Comparison of ENCODE assay signal across 9 cellular contexts in genomic region chr22:46661221-46661851, GRCh38. TPM values are rescaled to one million over a fixed set of nuclear protein-coding genes. Genes with fewer than 3 reads are reported as not detected.
DNase-seq lines count a peak whose midpoint lies in the region; ATAC-seq, FAIRE-seq and TF ChIP-seq lines count a peak whose summit lies in the region.
"Had no signal": no experiment of that assay in that cellular context is flagged by ENCODE, and none has a peak within 500 bp of the region (broad histone marks: within the 10 kb centered on the region; RNA-seq: fewer than 3 reads in every experiment).

No MANE protein-coding gene starts in this region.

- no peaks in the 10 kb centered on the region for H3K36me3 Mint-ChIP-seq in nephron (ENCODE audit: low read depth)

- H3K27me3 Mint-ChIP-seq in nephron (ENCODE audit: low read depth) = peaks cover 5% of the 10 kb centered on the region

- no peaks in the 10 kb centered on the region for H3K9me3 Mint-ChIP-seq in nephron

- H3K4me3 ChIP-seq in brain microvascular endothelial cell (ENCODE audit: low read depth, low read length) (no peak overlapping the region), ascending aorta (no peak overlapping the region), vagina (no peak overlapping the region)

- H3K9me3 ChIP-seq in ascending aorta (no peaks in the 10 kb centered on the region), vagina (no peaks in the 10 kb centered on the region)

- H3K4me1 ChIP-seq in ascending aorta (no peaks in the 10 kb centered on the region), vagina (no peaks in the 10 kb centered on the region)

- intact Hi-C loops in ascending aorta (cut with DNase I) (no loop called here), vagina (cut with DNase I) (no loop called here)

- H3K4me3 Mint-ChIP-seq in nephron = no peak overlapping the region

- DNase-seq in H4 (ENCODE audit: low spot score) (peak; percentile 43), RCC 7860 (ENCODE audit: low spot score) (peak; percentile 7), brain microvascular endothelial cell (peak; percentile 66), ascending aorta (ENCODE audit: low spot score in 2 of 2) (no peak), vagina (ENCODE audit: extremely low spot score in 2 of 2) (no peak)

- in situ Hi-C loops in brain microvascular endothelial cell (cut with HindIII; ENCODE audit: low pct_ligation_motif_present, low sequenced_read_pairs) = no loop called here

- TF ChIP-seq CTCF in brain microvascular endothelial cell (IDR thresholded peaks at IDR 0.05; ENCODE audit: low read depth, low read length, missing control alignments) (no peak), nephron (IDR thresholded peaks at IDR 0.05; ENCODE audit: unreplicated experiment in 3 of 3) (no peak), ascending aorta (IDR thresholded peaks at IDR 0.05) (no peak), vagina (IDR thresholded peaks at IDR 0.05) (no peak)

- peaks cover 12% of the 10 kb centered on the region for H3K4me1 Mint-ChIP-seq in nephron

- no peak for FAIRE-seq in RCC 7860 (lab: Jason Lieb, UNC)
- FAIRE-seq: frontal cortex had no signal

- H3K27me3 ChIP-seq in brain microvascular endothelial cell (replicated peaks) (no peaks in the 10 kb centered on the region), ascending aorta (no peaks in the 10 kb centered on the region), vagina (no peaks in the 10 kb centered on the region)

- H3K36me3 ChIP-seq in brain microvascular endothelial cell (replicated peaks) (no peaks in the 10 kb centered on the region), ascending aorta (peaks cover 8 to 12% of the 10 kb centered on the region in 2 donors), vagina (peaks cover 0 to 21% of the 10 kb centered on the region in 2 donors)

- peak overlapping the region in 2 of 3 experiments; percentile 19 to 21 for H3K27ac Mint-ChIP-seq in nephron

- no peak for ATAC-seq in GM19023 (IDR thresholded peaks at IDR 0.05; ENCODE audit: unreplicated experiment)
- no peak for ATAC-seq in HG03432 (IDR thresholded peaks at IDR 0.05; ENCODE audit: unreplicated experiment)

- no peak overlapping the region for H3K27ac ChIP-seq in brain microvascular endothelial cell
- no peak overlapping the region for H3K27ac ChIP-seq in ascending aorta
- H3K27ac ChIP-seq in vagina = no peak overlapping the region

- TF ChIP-seq POLR2A in vagina (IDR thresholded peaks at IDR 0.05) = no peak

RNA-seq across cellular contexts. Expression of gene GRAMD4, which starts 41.1 kb away (rescaled TPM):
- 3.2 and 25.4 TPM in 2 replicates for total RNA-seq in H4 (2014; rRNA removed; shearing (Covaris generic))
- total RNA-seq in ascending aorta (20.2 TPM), vagina (28.7 TPM)

Comparison
In these comparisons a context has a peak if more than half of its experiments do, and no peak if none do; other contexts are left out.
1. DNase-seq: peak in H4 (single experiment), RCC 7860 (single experiment) and brain microvascular endothelial cell (single experiment); none in ascending aorta (0 of 2) and vagina (0 of 2).